9 cellular contexts compared by ENCODE assay signal in genomic region chr10:43078986-43079273, GRCh38. TPM values are rescaled to one million over a fixed set of nuclear protein-coding genes. Genes with fewer than 3 reads are reported as not detected.
A peak's percentile ranks its signal among the peaks of the same experiment; 100 is the strongest.
DNase-seq lines count a peak whose midpoint lies in the region; ATAC-seq and TF ChIP-seq lines count a peak whose summit lies in the region.
"Had no signal": no experiment of that assay in that cellular context is flagged by ENCODE, and none has a peak within 500 bp of the region (broad histone marks: within the 10 kb centered on the region; RNA-seq: fewer than 3 reads in every experiment).

No MANE protein-coding gene starts in this region.

- H3K9me3 Mint-ChIP-seq in brain, result no peaks in the 10 kb centered on the region

- TF ChIP-seq EP300 in neural cell (conservative IDR thresholded peaks at IDR 0.05; ENCODE audit: poor library complexity, severe bottlenecking), result no peak

- H3K36me3 Mint-ChIP-seq in brain, result no peaks in the 10 kb centered on the region

- H3K9me2 ChIP-seq in neural cell (ENCODE audit: insufficient read depth, low read length), result no peaks in the 10 kb centered on the region

- H3F3A ChIP-seq in neural cell (ENCODE audit: insufficient read depth, low read length, poor library complexity, severe bottlenecking), result no peaks in the 10 kb centered on the region

- H3K9me3 ChIP-seq in neural cell (ENCODE audit: low read length), result no peaks in the 10 kb centered on the region
- H3K9me3 ChIP-seq: neutrophil had no signal

- H3K4me2 ChIP-seq in neural cell (ENCODE audit: low read length), result no peak overlapping the region

- TF ChIP-seq RAD21 in neural cell (conservative IDR thresholded peaks at IDR 0.05), result peak; percentile 42

- TF ChIP-seq CTCF in brain (conservative IDR thresholded peaks at IDR 0.05), result peak; percentile 56 to 73
- peak; percentile 59 for TF ChIP-seq CTCF in neural cell (IDR thresholded peaks at IDR 0.05; ENCODE audit: poor library complexity, severe bottlenecking)

- peak; percentile 13 for DNase-seq in SIG-M5 treated with dmso at 0.1 percent for 504 hours (lab: John Stamatoyannopoulos, UW; ENCODE audit: unreplicated experiment)
- no peak for DNase-seq in SIG-M5 (lab: John Stamatoyannopoulos, UW)
- peak; percentile 17 for DNase-seq in MV-4-11 (lab: John Stamatoyannopoulos, UW)
- DNase-seq in NCI-H128 (lab: John Stamatoyannopoulos, UW; ENCODE audit: unreplicated experiment), result no peak
- DNase-seq in COR-L47 (lab: John Stamatoyannopoulos, UW), result no peak

- ATAC-seq in HG02642 (IDR thresholded peaks at IDR 0.05; ENCODE audit: poor library complexity, unreplicated experiment), result no peak

- peaks cover 42% of the 10 kb centered on the region for H3K27me3 ChIP-seq in neural cell (ENCODE audit: insufficient read depth, low read depth, low read length)

- H3K36me3 ChIP-seq in neural cell (ENCODE audit: insufficient read depth, low read length), result no peaks in the 10 kb centered on the region
- H3K36me3 ChIP-seq: neutrophil had no signal

- no peaks in the 10 kb centered on the region for H4K20me1 ChIP-seq in neural cell (ENCODE audit: insufficient read depth)

- H3K27me3 Mint-ChIP-seq in brain, result peaks cover 78% of the 10 kb centered on the region

- peak overlapping the region in 1 of 5 experiments; percentile 37 for H3K27ac Mint-ChIP-seq in brain

- peaks cover 5% of the 10 kb centered on the region for H3K4me1 Mint-ChIP-seq in brain

- H3K9ac ChIP-seq in neural cell (ENCODE audit: low read length), result no peak overlapping the region

- no peak overlapping the region for H3K27ac ChIP-seq in neural cell (ENCODE audit: low read length)
- H3K27ac ChIP-seq: neutrophil had no signal

- H3K79me2 ChIP-seq in neural cell (replicated peaks; ENCODE audit: insufficient read depth, low read length), result no peaks in the 10 kb centered on the region

- H3K4me3 ChIP-seq in neural cell (ENCODE audit: low read length), result no peak overlapping the region

- no peak overlapping the region for H2AFZ ChIP-seq in neural cell (ENCODE audit: low read depth, low read length)

- H3K4me3 Mint-ChIP-seq in brain, result peak overlapping the region in 4 of 5 experiments; percentile 21 to 53 (median 46)

TF ChIP-seq in neural cell, 6 proteins besides CTCF, POLR2A, EP300 and RAD21:
- TF ChIP-seq TAF1 (IDR thresholded peaks at IDR 0.05; ENCODE audit: low read depth) (no peak), SMC3 (conservative IDR thresholded peaks at IDR 0.05; ENCODE audit: poor library complexity) (peak; percentile 41)

RNA-seq across cellular contexts. Expression of gene RET, which starts 2.1 kb away (rescaled TPM):
- polyA plus RNA-seq in brain (ENCODE audit: insufficient read depth, low read depth, low replicate concordance) (23.7 TPM), neural cell (1.5 and 1.7 TPM in 2 replicates)
- polyA minus RNA-seq in neural cell, result 1.4 and 2.7 TPM in 2 replicates

RNA-seq across cellular contexts. Expression of gene CSGALNACT2, which starts 59.3 kb away (rescaled TPM):
- polyA plus RNA-seq in brain (ENCODE audit: insufficient read depth, low read depth, low replicate concordance) (8.0 TPM), neural cell (20.3 and 20.7 TPM in 2 replicates)
- 35.8 and 39.7 TPM in 2 replicates for polyA minus RNA-seq in neural cell

Comparison
In these comparisons a context has a peak if more than half of its experiments do, and no peak if none do; other contexts are left out.
1. DNase-seq: peak in SIG-M5 treated with dmso at 0.1 percent for 504 hours (single experiment) and MV-4-11 (single experiment); none in SIG-M5 (single experiment), NCI-H128 (single experiment) and COR-L47 (single experiment).